In genomic region chr7:4629287-4629905, GRCh38 we compare ENCODE assay signal across 21 cellular contexts.
"Had no signal": no experiment of that assay in that cellular context is flagged by ENCODE, and none has a peak within 500 bp of the region (broad histone marks: within the 10 kb centered on the region; RNA-seq: fewer than 3 reads in every experiment).

No MANE protein-coding gene starts in this region.

- H3K27me3 Mint-ChIP-seq: memory B cell had no signal

- H3K4me3 Mint-ChIP-seq: memory B cell; naive B cell; nephron; stimulated activated naive B cell treated with anti-CD40 and anti-IgM and Interleukin-4, amounts not matched to agents 10 μg/mL and 1 μg/mL and 100 μg/mL, for 72 hours; stimulated activated naive CD8-positive, alpha-beta T cell treated with anti-CD3 and anti-CD28 coated beads, Interleukin-15, amount 100 ng/mL, for 72 hours had no signal

- DNase-seq: cerebellar nuclear complex; dermis blood vessel endothelial cell; erythroblast; gastrocnemius medialis; glutamatergic neuron; left cardiac atrium; left ventricle myocardium inferior; naive B cell; sigmoid colon; stimulated activated CD4-positive, alpha-beta T cell treated with anti-CD3 and anti-CD28 coated beads, Interleukin-2, amount 100 ng/mL, for 24 hours; stimulated activated CD4-positive, alpha-beta T cell treated with anti-CD3 and anti-CD28 coated beads, Interleukin-4, amount 100 ng/mL, for 4 hours; stimulated activated naive B cell treated with anti-CD40 and anti-IgM and Interleukin-4, amounts not matched to agents 10 μg/mL and 1 μg/mL and 100 μg/mL, for 72 hours; stimulated activated naive CD8-positive, alpha-beta T cell treated with anti-CD3 and anti-CD28 coated beads, Interleukin-15, amount 100 ng/mL, for 72 hours; transverse colon had no signal

- H3K9me3 ChIP-seq: gastrocnemius medialis, left ventricle myocardium inferior, lower lobe of right lung, sigmoid colon, thoracic aorta, transverse colon had no signal

- H3K27me3 ChIP-seq: gastrocnemius medialis, sigmoid colon, transverse colon had no signal

- H3K4me3 ChIP-seq: gastrocnemius medialis, left ventricle myocardium inferior, lower lobe of right lung, sigmoid colon, skin epidermis, thoracic aorta, transverse colon had no signal

- H3K27ac ChIP-seq: gastrocnemius medialis, left ventricle myocardium inferior, lower lobe of right lung, sigmoid colon, skin epidermis, thoracic aorta, transverse colon had no signal

- H3K4me1 Mint-ChIP-seq: stimulated activated naive CD8-positive, alpha-beta T cell treated with anti-CD3 and anti-CD28 coated beads, Interleukin-15, amount 100 ng/mL, for 72 hours had no signal

- H3K9me3 Mint-ChIP-seq: nephron; stimulated activated naive B cell treated with anti-CD40 and anti-IgM and Interleukin-4, amounts not matched to agents 10 μg/mL and 1 μg/mL and 100 μg/mL, for 72 hours; stimulated activated naive CD8-positive, alpha-beta T cell treated with anti-CD3 and anti-CD28 coated beads, Interleukin-15, amount 100 ng/mL, for 72 hours had no signal

- FAIRE-seq: colon, keratinocyte had no signal

- H3K27ac Mint-ChIP-seq: memory B cell; naive B cell; nephron; stimulated activated naive B cell treated with anti-CD40 and anti-IgM and Interleukin-4, amounts not matched to agents 10 μg/mL and 1 μg/mL and 100 μg/mL, for 72 hours; stimulated activated naive CD8-positive, alpha-beta T cell treated with anti-CD3 and anti-CD28 coated beads, Interleukin-15, amount 100 ng/mL, for 72 hours had no signal

- H3K36me3 ChIP-seq: gastrocnemius medialis, left ventricle myocardium inferior, lower lobe of right lung, sigmoid colon, thoracic aorta, transverse colon had no signal

- H3K36me3 Mint-ChIP-seq: memory B cell; naive B cell; stimulated activated naive B cell treated with anti-CD40 and anti-IgM and Interleukin-4, amounts not matched to agents 10 μg/mL and 1 μg/mL and 100 μg/mL, for 72 hours had no signal

- ATAC-seq: gastrocnemius medialis; left cardiac atrium; lower lobe of right lung; stimulated activated naive B cell treated with anti-CD40 and anti-IgM and Interleukin-4, amounts not matched to agents 10 μg/mL and 1 μg/mL and 100 μg/mL, for 72 hours; stimulated activated naive CD8-positive, alpha-beta T cell treated with anti-CD3 and anti-CD28 coated beads, Interleukin-15, amount 100 ng/mL, for 72 hours had no signal
